2 cellular contexts compared by ENCODE assay signal in the genomic region with DNA sequence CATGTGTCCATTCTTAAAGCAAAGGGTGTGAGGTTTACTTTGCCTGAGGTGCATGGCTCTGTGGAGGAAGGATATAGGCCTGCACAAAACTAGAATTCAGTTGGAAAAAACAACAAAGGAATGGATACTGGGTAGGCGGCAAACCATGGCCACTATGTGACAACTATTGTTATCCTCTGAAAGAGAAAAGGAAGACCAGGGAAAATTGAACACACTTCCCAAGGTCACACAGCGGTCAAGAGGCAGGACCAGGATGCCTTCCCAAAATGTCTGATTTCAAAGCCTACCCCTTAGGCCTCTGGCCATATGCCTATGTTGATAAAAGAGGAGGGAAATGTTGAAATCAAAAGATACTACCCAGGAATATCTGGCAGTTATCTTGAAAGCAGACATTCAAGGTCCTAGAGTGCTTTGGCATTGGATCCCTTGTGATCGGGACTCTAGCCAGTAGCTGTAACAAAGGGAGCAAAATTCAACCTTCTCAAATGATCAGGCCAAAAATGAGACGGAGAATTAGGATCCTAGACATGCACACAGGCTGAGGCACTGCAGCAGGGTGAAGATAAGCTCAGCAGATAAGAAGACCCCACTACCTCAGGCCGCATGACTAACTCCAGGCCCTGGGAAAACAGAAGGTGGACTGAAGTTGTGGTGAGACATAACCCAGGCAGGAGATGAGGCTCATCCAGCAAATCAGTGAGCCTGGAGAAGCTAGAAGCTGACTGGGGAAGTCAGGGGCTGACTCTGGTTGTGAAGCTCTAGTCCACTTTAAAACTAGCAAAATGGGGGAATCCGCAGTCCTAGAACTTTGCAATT.
TF ChIP-seq lines count a peak whose summit lies in the region.

No MANE protein-coding gene starts in this region.

TF ChIP-seq in liver, 16 proteins besides CTCF, POLR2A, EP300 and RAD21:
- TF ChIP-seq FOXA2 (IDR thresholded peaks at IDR 0.05) (no peak), NR2F2 (IDR thresholded peaks at IDR 0.05) (peak; percentile 61)

TF ChIP-seq in HepG2, 621 proteins besides CTCF, POLR2A, EP300 and RAD21:
- TF ChIP-seq, protein P1, sequence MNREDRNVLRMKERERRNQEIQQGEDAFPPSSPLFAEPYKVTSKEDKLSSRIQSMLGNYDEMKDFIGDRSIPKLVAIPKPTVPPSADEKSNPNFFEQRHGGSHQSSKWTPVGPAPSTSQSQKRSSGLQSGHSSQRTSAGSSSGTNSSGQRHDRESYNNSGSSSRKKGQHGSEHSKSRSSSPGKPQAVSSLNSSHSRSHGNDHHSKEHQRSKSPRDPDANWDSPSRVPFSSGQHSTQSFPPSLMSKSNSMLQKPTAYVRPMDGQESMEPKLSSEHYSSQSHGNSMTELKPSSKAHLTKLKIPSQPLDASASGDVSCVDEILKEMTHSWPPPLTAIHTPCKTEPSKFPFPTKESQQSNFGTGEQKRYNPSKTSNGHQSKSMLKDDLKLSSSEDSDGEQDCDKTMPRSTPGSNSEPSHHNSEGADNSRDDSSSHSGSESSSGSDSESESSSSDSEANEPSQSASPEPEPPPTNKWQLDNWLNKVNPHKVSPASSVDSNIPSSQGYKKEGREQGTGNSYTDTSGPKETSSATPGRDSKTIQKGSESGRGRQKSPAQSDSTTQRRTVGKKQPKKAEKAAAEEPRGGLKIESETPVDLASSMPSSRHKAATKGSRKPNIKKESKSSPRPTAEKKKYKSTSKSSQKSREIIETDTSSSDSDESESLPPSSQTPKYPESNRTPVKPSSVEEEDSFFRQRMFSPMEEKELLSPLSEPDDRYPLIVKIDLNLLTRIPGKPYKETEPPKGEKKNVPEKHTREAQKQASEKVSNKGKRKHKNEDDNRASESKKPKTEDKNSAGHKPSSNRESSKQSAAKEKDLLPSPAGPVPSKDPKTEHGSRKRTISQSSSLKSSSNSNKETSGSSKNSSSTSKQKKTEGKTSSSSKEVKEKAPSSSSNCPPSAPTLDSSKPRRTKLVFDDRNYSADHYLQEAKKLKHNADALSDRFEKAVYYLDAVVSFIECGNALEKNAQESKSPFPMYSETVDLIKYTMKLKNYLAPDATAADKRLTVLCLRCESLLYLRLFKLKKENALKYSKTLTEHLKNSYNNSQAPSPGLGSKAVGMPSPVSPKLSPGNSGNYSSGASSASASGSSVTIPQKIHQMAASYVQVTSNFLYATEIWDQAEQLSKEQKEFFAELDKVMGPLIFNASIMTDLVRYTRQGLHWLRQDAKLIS (CRISPR knock-in tag; IDR thresholded peaks at IDR 0.05) = no peak
- TF ChIP-seq POGZ (CRISPR knock-in tag; IDR thresholded peaks at IDR 0.05) (no peak), NR2F2 (IDR thresholded peaks at IDR 0.05; ENCODE audit: borderline replicate concordance, low read depth) (no peak), ATAD3A (CRISPR knock-in tag; IDR thresholded peaks at IDR 0.05) (no peak), ZNF383 (CRISPR knock-in tag; IDR thresholded peaks at IDR 0.05; ENCODE audit: borderline replicate concordance) (no peak), TFAP4 (IDR thresholded peaks at IDR 0.05; ENCODE audit: borderline replicate concordance, low read depth) (no peak), NR1H2 (CRISPR knock-in tag; IDR thresholded peaks at IDR 0.05; ENCODE audit: borderline replicate concordance, low read depth) (no peak), KDM6A (CRISPR knock-in tag; IDR thresholded peaks at IDR 0.05; ENCODE audit: low read depth) (no peak), TOE1 (CRISPR knock-in tag; IDR thresholded peaks at IDR 0.05) (no peak), ZBTB1 (CRISPR knock-in tag; IDR thresholded peaks at IDR 0.05; ENCODE audit: borderline replicate concordance) (no peak), SP2 (CRISPR knock-in tag; IDR thresholded peaks at IDR 0.05) (no peak), RORA (CRISPR knock-in tag; IDR thresholded peaks at IDR 0.05) (no peak), SP1 (IDR thresholded peaks at IDR 0.05) (no peak), SP1 (CRISPR knock-in tag; IDR thresholded peaks at IDR 0.05) (no peak), ZFP62 (CRISPR knock-in tag; IDR thresholded peaks at IDR 0.05) (no peak)
- TF ChIP-seq, protein P2, sequence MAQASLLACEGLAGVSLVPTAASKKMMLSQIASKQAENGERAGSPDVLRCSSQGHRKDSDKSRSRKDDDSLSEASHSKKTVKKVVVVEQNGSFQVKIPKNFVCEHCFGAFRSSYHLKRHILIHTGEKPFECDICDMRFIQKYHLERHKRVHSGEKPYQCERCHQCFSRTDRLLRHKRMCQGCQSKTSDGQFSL (CRISPR knock-in tag; IDR thresholded peaks at IDR 0.05) = no peak
